In the genomic region with DNA sequence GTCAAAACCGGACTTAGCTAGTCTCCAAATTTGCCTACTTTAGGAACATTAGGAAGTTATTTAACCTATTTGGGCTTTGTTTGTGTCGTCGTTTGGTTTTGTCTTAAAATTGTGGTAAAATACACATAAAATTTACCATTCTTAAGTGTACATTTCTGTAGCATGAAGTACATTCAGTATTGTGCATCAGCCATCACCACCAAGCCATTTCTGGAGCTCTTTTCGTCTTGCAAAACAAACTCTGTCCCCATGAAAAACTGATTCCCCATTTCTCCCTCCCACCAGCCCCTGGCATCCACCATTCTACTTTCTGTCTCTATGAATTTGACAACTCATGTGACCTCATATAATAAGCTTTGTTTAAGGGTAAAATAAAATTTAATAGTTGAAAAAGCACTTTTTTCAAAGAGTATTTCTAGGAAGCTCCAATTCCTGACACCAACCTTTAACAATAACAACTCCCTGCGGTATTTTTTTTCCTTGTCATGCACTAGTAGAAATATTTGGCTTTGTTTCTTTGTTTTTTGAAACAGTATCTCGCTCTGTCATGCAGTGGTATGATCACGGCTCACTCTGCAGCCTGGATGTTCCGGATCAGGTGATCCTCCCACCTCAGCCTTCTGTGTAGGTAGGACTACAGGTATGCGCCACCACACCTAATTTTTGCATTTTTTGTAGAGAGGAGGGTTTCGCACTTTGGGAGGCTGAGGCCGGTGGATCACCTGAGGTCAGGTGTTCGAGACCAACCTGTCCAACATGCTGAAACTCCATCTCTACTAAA, we compare ENCODE assay signal across 8 cellular contexts. TPM values are rescaled to one million over a fixed set of nuclear protein-coding genes. Genes with fewer than 3 reads are reported as not detected.
DNase-seq lines count a peak whose midpoint lies in the region; ATAC-seq and TF ChIP-seq lines count a peak whose summit lies in the region.

No MANE protein-coding gene starts in this region.

- H3K9ac ChIP-seq in OCI-LY3 (ENCODE audit: low read length) (peak overlapping the region; percentile 100), neuronal stem cell (ENCODE audit: low read depth, low read length, poor library complexity) (no peak overlapping the region)

- H2BK120ac ChIP-seq in neuronal stem cell (ENCODE audit: low read depth, low read length) = no peak overlapping the region

- H3K9me3 ChIP-seq in CD4-positive, CD25-positive, alpha-beta regulatory T cell (ENCODE audit: control insufficient read depth in 2 of 2, low read length in 2 of 2) = no peaks in the 10 kb centered on the region
- no peaks in the 10 kb centered on the region for H3K9me3 ChIP-seq in OCI-LY3 (ENCODE audit: insufficient read depth, low read length)
- H3K9me3 ChIP-seq in neuronal stem cell (replicated peaks in 1 of 2; ENCODE audit: control insufficient read depth in 2 of 2, insufficient read depth in 1 of 2, low read depth in 1 of 2, low read length in 2 of 2) = no peaks in the 10 kb centered on the region

- DNase-seq in CD4-positive, CD25-positive, alpha-beta regulatory T cell = no peak
- DNase-seq in endothelial cell (ENCODE audit: low spot score) (no peak), neuronal stem cell (ENCODE audit: low spot score) (no peak), amygdala (lab: John Stamatoyannopoulos, UW) (no peak), NCI-H187 (lab: John Stamatoyannopoulos, UW) (no peak), NCI-H1930 (lab: John Stamatoyannopoulos, UW) (no peak)

- H3K27ac Mint-ChIP-seq in CD4-positive, CD25-positive, alpha-beta regulatory T cell = peak overlapping the region; percentile 99 to 100 (median 99)
- H3K27ac Mint-ChIP-seq in endothelial cell (ENCODE audit: unreplicated experiment) = peak overlapping the region; percentile 100

- peak overlapping the region; percentile 98 for H3K4me2 ChIP-seq in OCI-LY3 (ENCODE audit: low read length)
- no peak overlapping the region for H3K4me2 ChIP-seq in neuronal stem cell (ENCODE audit: insufficient read depth, low read length, poor library complexity, severe bottlenecking)

- H3K23ac ChIP-seq in neuronal stem cell (ENCODE audit: low read depth, low read length, poor library complexity) = no peak overlapping the region

- H3K27me3 ChIP-seq in CD4-positive, CD25-positive, alpha-beta regulatory T cell (ENCODE audit: control insufficient read depth, insufficient read depth, low read length) = no peaks in the 10 kb centered on the region
- no peaks in the 10 kb centered on the region for H3K27me3 ChIP-seq in OCI-LY3 (ENCODE audit: low read depth, low read length)
- no peaks in the 10 kb centered on the region for H3K27me3 ChIP-seq in neuronal stem cell (ENCODE audit: control insufficient read depth in 3 of 3, insufficient read depth in 3 of 3, low read depth in 1 of 3, low read length in 3 of 3)

- H2BK12ac ChIP-seq in neuronal stem cell (ENCODE audit: low read length) = no peak overlapping the region

- H3K79me2 ChIP-seq in OCI-LY3 (ENCODE audit: low read length) = peaks cover 16% of the 10 kb centered on the region

- no peak overlapping the region; the same call in 1 of the 2 replicates for H2AFZ ChIP-seq in OCI-LY3 (ENCODE audit: low read depth, low read length)
- H2AFZ ChIP-seq in neuronal stem cell (ENCODE audit: low read length) = peak overlapping the region; percentile 17

- ATAC-seq in CD4-positive, CD25-positive, alpha-beta regulatory T cell (ENCODE audit: low read depth in 2 of 2) = no peak
- no peak for ATAC-seq in GM21526 (IDR thresholded peaks at IDR 0.05; ENCODE audit: low FRiP score, unreplicated experiment)

- peaks cover 7% of the 10 kb centered on the region for H3K79me1 ChIP-seq in neuronal stem cell (ENCODE audit: low read depth, low read length)

- H3K27me3 Mint-ChIP-seq in CD4-positive, CD25-positive, alpha-beta regulatory T cell = peaks cover 29% of the 10 kb centered on the region
- peaks cover 43% of the 10 kb centered on the region for H3K27me3 Mint-ChIP-seq in endothelial cell (ENCODE audit: unreplicated experiment)

- no peak overlapping the region for H4K8ac ChIP-seq in neuronal stem cell (ENCODE audit: low read depth, low read length)

- TF ChIP-seq CTCF in OCI-LY3 (IDR thresholded peaks at IDR 0.05; ENCODE audit: low read depth, low read length) (no peak), endothelial cell (IDR thresholded peaks at IDR 0.05; ENCODE audit: unreplicated experiment) (no peak)

- H3K4me1 Mint-ChIP-seq in CD4-positive, CD25-positive, alpha-beta regulatory T cell = peaks cover 38 to 93% (median 67%) of the 10 kb centered on the region in 4 donors
- peaks cover 71% of the 10 kb centered on the region for H3K4me1 Mint-ChIP-seq in endothelial cell (ENCODE audit: unreplicated experiment)

- peak overlapping the region; percentile 70 for H2BK5ac ChIP-seq in neuronal stem cell (ENCODE audit: low read length)

- H3K9me3 Mint-ChIP-seq in CD4-positive, CD25-positive, alpha-beta regulatory T cell = peaks cover 0 to 9% (median 0%) of the 10 kb centered on the region in 7 donors
- no peaks in the 10 kb centered on the region for H3K9me3 Mint-ChIP-seq in endothelial cell (ENCODE audit: unreplicated experiment)

- H4K91ac ChIP-seq in neuronal stem cell (ENCODE audit: low read depth, low read length, poor library complexity) = peak overlapping the region; percentile 26

- WGBS in neuronal stem cell (ENCODE audit: extremely low coverage in 2 of 2, insufficient read length in 2 of 2, insufficient replicate concordance in 1 of 2), 2 donors = no CpG with 5 or more reads among the region's 12 CpGs

- H3K14ac ChIP-seq in neuronal stem cell (ENCODE audit: low read length) = no peak overlapping the region

- peak overlapping the region; percentile 99 for H3K27ac ChIP-seq in CD4-positive, CD25-positive, alpha-beta regulatory T cell (ENCODE audit: insufficient read depth, low read length, poor library complexity, severe bottlenecking)
- H3K27ac ChIP-seq in OCI-LY3 (ENCODE audit: low read length) = peak overlapping the region; percentile 98
- peak overlapping the region; percentile 98 for H3K27ac ChIP-seq in neuronal stem cell (replicated peaks; ENCODE audit: low read length)

- no peak overlapping the region for H2AK5ac ChIP-seq in neuronal stem cell (ENCODE audit: low read depth, low read length)

- peak overlapping the region; percentile 87 to 100 (median 95) for H3K4me3 Mint-ChIP-seq in CD4-positive, CD25-positive, alpha-beta regulatory T cell
- peak overlapping the region; percentile 83 for H3K4me3 Mint-ChIP-seq in endothelial cell (ENCODE audit: unreplicated experiment)

- H4K20me1 ChIP-seq in OCI-LY3 (ENCODE audit: insufficient read depth, low read length) = peaks cover 14% of the 10 kb centered on the region

- H3K4me1 ChIP-seq in CD4-positive, CD25-positive, alpha-beta regulatory T cell (ENCODE audit: control insufficient read depth, insufficient read depth, low read length, poor library complexity, severe bottlenecking) = peaks cover 75% of the 10 kb centered on the region
- H3K4me1 ChIP-seq in OCI-LY3 (ENCODE audit: low read length) = peaks cover 62% of the 10 kb centered on the region
- H3K4me1 ChIP-seq in neuronal stem cell (ENCODE audit: control insufficient read depth in 2 of 2, insufficient read depth in 1 of 2, low read depth in 1 of 2, low read length in 2 of 2) = peaks cover 29 to 31% of the 10 kb centered on the region in 2 donors

- peaks cover 18% of the 10 kb centered on the region for H3K36me3 Mint-ChIP-seq in CD4-positive, CD25-positive, alpha-beta regulatory T cell
- H3K36me3 Mint-ChIP-seq in endothelial cell (ENCODE audit: low read depth, unreplicated experiment) = peaks cover 24% of the 10 kb centered on the region

- peaks cover 6% of the 10 kb centered on the region for H3K36me3 ChIP-seq in CD4-positive, CD25-positive, alpha-beta regulatory T cell (ENCODE audit: control insufficient read depth, insufficient read depth, low read length)
- peaks cover 9% of the 10 kb centered on the region for H3K36me3 ChIP-seq in OCI-LY3 (replicated peaks; ENCODE audit: low read depth, low read length)
- peaks cover 4 to 11% of the 10 kb centered on the region in 2 donors for H3K36me3 ChIP-seq in neuronal stem cell (replicated peaks in 1 of 2; ENCODE audit: control insufficient read depth in 2 of 2, insufficient read depth in 2 of 2, low read length in 2 of 2)

- H3K18ac ChIP-seq in neuronal stem cell (ENCODE audit: low read length) = no peak overlapping the region

- peak overlapping the region; percentile 99 for H3K4me3 ChIP-seq in CD4-positive, CD25-positive, alpha-beta regulatory T cell (ENCODE audit: low read depth, low read length)
- peak overlapping the region; percentile 100 for H3K4me3 ChIP-seq in OCI-LY3 (ENCODE audit: low read length)
- H3K4me3 ChIP-seq in neuronal stem cell (ENCODE audit: low read length in 2 of 2) = peak overlapping the region in 1 of 2 donors; percentile 42

- H3K4ac ChIP-seq in neuronal stem cell (ENCODE audit: low read length) = peak overlapping the region; percentile 43

- peak overlapping the region; percentile 51 for H2BK15ac ChIP-seq in neuronal stem cell (ENCODE audit: low read length)

RNA-seq across cellular contexts. Expression of a gene that starts 3.6 kb away (rescaled TPM):
- total RNA-seq in CD4-positive, CD25-positive, alpha-beta regulatory T cell = 2,012 TPM
- polyA plus RNA-seq in CD4-positive, CD25-positive, alpha-beta regulatory T cell = 1,000 to 10,000 TPM; 1,179 to 1,557 (median 1,450) TPM
- total RNA-seq in endothelial cell (ENCODE audit: unreplicated experiment) = 765 TPM
- 841 TPM for polyA plus RNA-seq in neuronal stem cell (2013, experiment 1 of 2)
- 847 TPM for polyA plus RNA-seq in neuronal stem cell (2013, experiment 2 of 2)

RNA-seq across cellular contexts. Expression of a gene that starts 54.4 kb away (rescaled TPM):
- total RNA-seq in CD4-positive, CD25-positive, alpha-beta regulatory T cell = 1.2 TPM
- under 1 TPM; 0.52 to 0.81 (median 0.69) TPM for polyA plus RNA-seq in CD4-positive, CD25-positive, alpha-beta regulatory T cell
- 16.9 TPM for total RNA-seq in endothelial cell (ENCODE audit: unreplicated experiment)
- 15.5 TPM for polyA plus RNA-seq in neuronal stem cell (2013, experiment 1 of 2)
- 15.7 TPM for polyA plus RNA-seq in neuronal stem cell (2013, experiment 2 of 2)
